20 cellular contexts compared by ENCODE assay signal in genomic region chr5:148666353-148666752, GRCh38. TPM values are rescaled to one million over a fixed set of nuclear protein-coding genes. Genes with fewer than 3 reads are reported as not detected.
A peak's percentile ranks its signal among the peaks of the same experiment; 100 is the strongest.
DNase-seq lines count a peak whose midpoint lies in the region; ATAC-seq and TF ChIP-seq lines count a peak whose summit lies in the region.
"Had no signal": no experiment of that assay in that cellular context is flagged by ENCODE, and none has a peak within 500 bp of the region (broad histone marks: within the 10 kb centered on the region; RNA-seq: fewer than 3 reads in every experiment).

No MANE protein-coding gene starts in this region.

- H3K27ac ChIP-seq in HCT116 (ENCODE audit: low read depth, low read length) = no peak overlapping the region
- H3K27ac ChIP-seq in foreskin keratinocyte = no peak overlapping the region
- H3K27ac ChIP-seq: KMS-11, Peyer's patch had no signal

- H3K79me2 ChIP-seq in HCT116 (ENCODE audit: insufficient read depth, low read length) = no peaks in the 10 kb centered on the region

- H3K4me3 ChIP-seq in HCT116 (replicated peaks in 1 of 2; ENCODE audit: low read depth in 1 of 2, low read length in 2 of 2) = no peak overlapping the region
- H3K4me3 ChIP-seq: MG63, Peyer's patch had no signal

- H3K9me3 ChIP-seq in HCT116 (ENCODE audit: control insufficient read depth in 1 of 2, insufficient read depth in 1 of 2, low read depth in 1 of 2, low read length in 2 of 2) = no peaks in the 10 kb centered on the region
- H3K9me3 ChIP-seq: Peyer's patch had no signal

- no peak overlapping the region for H2AFZ ChIP-seq in HCT116 (ENCODE audit: low read depth, low read length, poor library complexity, severe bottlenecking)

- intact Hi-C loops in HCT116 (cut with micrococcal nuclease) (no loop called here), cardiac septum (cut with DNase I) (no loop called here)

- no peak for TF ChIP-seq RAD21 in HCT116 (IDR thresholded peaks at IDR 0.05; ENCODE audit: low read depth)

- RAD21 ChIA-PET in HCT116 (lab: Charles Lee; ENCODE audit: low non-redundant PET in 1 of 2, low total read pairs in 2 of 2, uncharacterized antibody in 2 of 2, unreplicated experiment in 2 of 2) = no interaction called here

- no TSS peak for BruUV-seq in HCT116 (replicated peaks; lab: Mats Ljungman, UMichigan)

- no peaks in the 10 kb centered on the region for H4K20me1 ChIP-seq in HCT116 (ENCODE audit: insufficient read depth)

- no peak overlapping the region for H3K4me2 ChIP-seq in HCT116 (ENCODE audit: low read length)
- H3K4me2 ChIP-seq: KMS-11 had no signal

- POLR2A ChIA-PET in HCT116 (lab: Charles Lee) = no interaction called here

- no peaks in the 10 kb centered on the region for H3K9me2 ChIP-seq in HCT116 (ENCODE audit: insufficient read depth)

- TF ChIP-seq CTCF in HCT116 (IDR thresholded peaks at IDR 0.05 in 2 of 3, conservative IDR thresholded peaks at IDR 0.05 in 1 of 3; ENCODE audit: borderline replicate concordance in 1 of 3, insufficient read depth in 1 of 3, low read depth in 2 of 3, low read length in 2 of 3) (no peak), foreskin keratinocyte (conservative IDR thresholded peaks at IDR 0.05) (no peak)

- peaks cover 29% of the 10 kb centered on the region for H3K27me3 ChIP-seq in HCT116 (ENCODE audit: insufficient read depth, low read length)
- H3K27me3 ChIP-seq in foreskin keratinocyte = peaks cover 16% of the 10 kb centered on the region
- H3K27me3 ChIP-seq: Peyer's patch had no signal

- H3K9ac ChIP-seq in HCT116 (ENCODE audit: low read length) = no peak overlapping the region
- H3K9ac ChIP-seq: KMS-11 had no signal

- H3K36me3 ChIP-seq in HCT116 (ENCODE audit: control insufficient read depth in 1 of 2, insufficient read depth in 2 of 2, low read length in 2 of 2) = no peaks in the 10 kb centered on the region
- H3K36me3 ChIP-seq: MG63, Peyer's patch had no signal

- no peak for TF ChIP-seq POLR2A in HCT116 (IDR thresholded peaks at IDR 0.05; ENCODE audit: borderline replicate concordance, extremely low read depth, insufficient read depth, insufficient read length)

- no peaks in the 10 kb centered on the region for H3K4me1 ChIP-seq in HCT116 (ENCODE audit: control insufficient read depth in 1 of 2, insufficient read depth in 2 of 2, low read length in 2 of 2)
- no peaks in the 10 kb centered on the region for H3K4me1 ChIP-seq in foreskin keratinocyte
- H3K4me1 ChIP-seq: Peyer's patch had no signal

- ATAC-seq in HCT116 (no peak), foreskin keratinocyte (peak; percentile 18), GM18511 (IDR thresholded peaks at IDR 0.05; ENCODE audit: unreplicated experiment) (no peak)
- ATAC-seq: Right ventricle myocardium inferior had no signal

- DNase-seq in A172 (ENCODE audit: low spot score) (peak; percentile 10), HCT116 (ENCODE audit: low read depth, low spot score) (no peak), foreskin keratinocyte (peak in 1 of 2 donors; percentile 6), NCI-H345 treated with DMSO at 0.1 percent for 48 hours (lab: John Stamatoyannopoulos, UW; ENCODE audit: unreplicated experiment) (no peak), cardiac septum (ENCODE audit: low spot score) (no peak), SKM-1 (lab: John Stamatoyannopoulos, UW; ENCODE audit: unreplicated experiment) (no peak)
- DNase-seq: DMS 273 treated with DMSO at 0.1 percent for 48 hours, GF-D8, H9, MG63, NCI-H1092 treated with DMSO at 0.1 percent for 48 hours, NCI-H2081 treated with DMSO at 0.1 percent for 48 hours, NCI-H510A treated with DMSO at 0.1 percent for 48 hours, NCI-H82, Peyer's patch had no signal

- CTCF ChIA-PET in HCT116 (lab: Charles Lee) = no interaction called here

TF ChIP-seq in HCT116, 20 proteins besides CTCF, POLR2A, EP300 and RAD21:
- no peak for TF ChIP-seq TCF7L2 (IDR thresholded peaks at IDR 0.05; ENCODE audit: borderline replicate concordance, extremely low read depth, insufficient read depth, insufficient read length)
- peak; percentile 50 for TF ChIP-seq REST (IDR thresholded peaks at IDR 0.05; ENCODE audit: low read depth)
- TF ChIP-seq JUND (IDR thresholded peaks at IDR 0.05) = no peak
- TF ChIP-seq CEBPB (IDR thresholded peaks at IDR 0.05; ENCODE audit: low read depth) = no peak
- no peak for TF ChIP-seq POLR2AphosphoS5 (IDR thresholded peaks at IDR 0.05; ENCODE audit: low read depth, low read length)
TF ChIP-seq in HCT116: peak in this region for 1.

TF ChIP-seq in PFSK-1, 5 proteins besides CTCF, POLR2A, EP300 and RAD21:
- TF ChIP-seq REST (IDR thresholded peaks at IDR 0.05; ENCODE audit: insufficient read depth in 1 of 2, low read depth in 2 of 2, low read length in 2 of 2) = peak; percentile 37 to 85; a peak in 2 of 4 replicates
- TF ChIP-seq FOXP2 (optimal IDR thresholded peaks at IDR 0.05; ENCODE audit: borderline replicate concordance, extremely low read depth, extremely low read length, insufficient read depth) = no peak

RNA-seq across cellular contexts. Expression of gene HTR4, which starts 12.0 kb away (rescaled TPM):
- not detected in 2 replicates for total RNA-seq in A172 (2014; rRNA removed; shearing (Covaris generic))
- total RNA-seq in HCT116 (2021; ENCODE audit: unreplicated experiment) (not detected), foreskin keratinocyte (not detected in 2 replicates), cardiac septum (0.70 TPM)
- polyA plus RNA-seq in HCT116 (2012) = not detected in 2 replicates
- not detected for polyA plus RNA-seq in PFSK-1 (2012; ENCODE audit: insufficient read length, low read depth)
- not detected in 2 replicates for polyA plus RNA-seq in foreskin keratinocyte
- total RNA-seq: H9 had no signal
- polyA plus RNA-seq: CD14-positive monocyte had no signal
